Comparison of ENCODE assay signal across 6 cellular contexts in the genomic region with DNA sequence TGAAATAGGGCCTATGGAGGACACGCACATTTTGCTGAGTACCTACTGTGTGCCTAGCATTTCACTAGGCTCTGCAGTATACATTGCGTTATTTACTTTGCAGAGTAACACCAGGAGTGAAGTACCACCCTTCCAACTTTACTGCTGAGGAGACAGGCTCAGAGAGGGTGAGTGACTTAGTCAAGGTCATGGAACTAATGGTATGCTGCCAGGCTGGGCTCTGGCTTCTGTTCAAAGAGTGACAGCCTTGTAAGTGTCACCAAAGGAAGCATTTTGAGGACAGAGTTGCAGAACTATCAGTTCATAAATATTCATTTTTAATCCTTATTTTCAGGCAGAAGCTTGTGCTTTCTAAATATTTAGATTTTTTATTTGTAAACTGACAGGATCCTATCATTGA.
"Had no signal": no experiment of that assay in that cellular context is flagged by ENCODE, and none has a peak within 500 bp of the region (broad histone marks: within the 10 kb centered on the region; RNA-seq: fewer than 3 reads in every experiment).

No MANE protein-coding gene starts in this region.

- H3K4me3 Mint-ChIP-seq: GM23338, H9, IgD-negative memory B cell had no signal

- ATAC-seq: GM23338, HepG2 had no signal

- H3K36me3 Mint-ChIP-seq: IgD-negative memory B cell had no signal

- H3K4me3 ChIP-seq: GM23338 had no signal

- H3K4me1 Mint-ChIP-seq: GM23338, IgD-negative memory B cell had no signal

- H3K9me3 Mint-ChIP-seq: H9 had no signal

- H3K27ac Mint-ChIP-seq: GM23338, IgD-negative memory B cell had no signal

- DNase-seq: H9, HCEC 1CT, KBM-7 had no signal
